ENCODE assay signal across 23 cellular contexts in genomic region chr22:21687685-21688259, GRCh38. TPM values are rescaled to one million over a fixed set of nuclear protein-coding genes. Genes with fewer than 3 reads are reported as not detected.
"Had no signal": no experiment of that assay in that cellular context is flagged by ENCODE, and none has a peak within 500 bp of the region (broad histone marks: within the 10 kb centered on the region; RNA-seq: fewer than 3 reads in every experiment).

No MANE protein-coding gene starts in this region.

- H3K4me3 ChIP-seq: spleen, thyroid gland had no signal

- H3K27me3 ChIP-seq: foreskin keratinocyte, spleen, thyroid gland had no signal

- ATAC-seq: left ventricle myocardium superior; stimulated activated naive CD8-positive, alpha-beta T cell treated with anti-CD3 and anti-CD28 coated beads, Interleukin-15, Interleukin-2, amounts not matched to agents 100 U/mL and 50 U/mL, for 24 hours had no signal

- FAIRE-seq: bronchial epithelial cell, TTC549 had no signal

- H3K4me1 ChIP-seq: foreskin keratinocyte had no signal

- DNase-seq: activated CD4-positive, alpha-beta T cell treated with anti-CD3 and anti-CD28 coated beads for 1 hour; activated CD4-positive, alpha-beta T cell treated with anti-CD3 and anti-CD28 coated beads, Interleukin-2, amount 50 U/mL, for 1 hour; activated gamma-delta T cell treated with Interleukin-2 at 50 U/mL for 16 hours; activated T-cell treated with anti-CD3 and anti-CD28 coated beads, Interleukin-2, amount 50 U/mL, for 1 hour; cerebellar nuclear complex; cortex of kidney; erythroblast; foreskin keratinocyte; glutamatergic neuron; hippocampal formation; left ventricle myocardium superior; mammary epithelial cell; occipital lobe; spleen; stimulated activated CD4-positive, alpha-beta T cell treated with anti-CD3 and anti-CD28 coated beads, Interleukin-4, amount 100 ng/mL, for 1 hour; stimulated activated naive CD8-positive, alpha-beta T cell treated with anti-CD3 and anti-CD28 coated beads, Interleukin-15, Interleukin-2, amounts not matched to agents 100 U/mL and 50 U/mL, for 24 hours; substantia nigra; T-helper 1 cell; thyroid gland; WERI-Rb-1 had no signal

- H3K27ac ChIP-seq: thyroid gland, WERI-Rb-1 had no signal

- H3K9me3 ChIP-seq: spleen, thyroid gland had no signal

RNA-seq across cellular contexts. Expression of gene YPEL1, which starts 47.8 kb away (rescaled TPM):
- total RNA-seq: foreskin keratinocyte had no signal

RNA-seq across cellular contexts. Expression of gene CCDC116, which starts 55.2 kb away (rescaled TPM):
- total RNA-seq: bronchial epithelial cell, left ventricle myocardium superior, renal cortical epithelial cell had no signal
